Comparison of ENCODE assay signal across 20 cellular contexts in genomic region chr2:232973336-232973735, GRCh38. TPM values are rescaled to one million over a fixed set of nuclear protein-coding genes. Genes with fewer than 3 reads are reported as not detected.
DNase-seq lines count a peak whose midpoint lies in the region; ATAC-seq and TF ChIP-seq lines count a peak whose summit lies in the region.
"Had no signal": no experiment of that assay in that cellular context is flagged by ENCODE, and none has a peak within 500 bp of the region (broad histone marks: within the 10 kb centered on the region; RNA-seq: fewer than 3 reads in every experiment).

No MANE protein-coding gene starts in this region.

- no peaks in the 10 kb centered on the region for H3K36me3 ChIP-seq in colonic mucosa
- H3K36me3 ChIP-seq: BE2C had no signal

- intact Hi-C loops in colonic mucosa (cut with DNase I): no loop called here
- intact Hi-C loops in posterior vena cava (cut with DNase I): no loop called here

- ATAC-seq in GM21619 (IDR thresholded peaks at IDR 0.05; ENCODE audit: unreplicated experiment): no peak
- ATAC-seq: GM23338 had no signal

- no peak overlapping the region for H3K4me3 ChIP-seq in colonic mucosa
- H3K4me3 ChIP-seq: GM23338 had no signal

- H3K9ac ChIP-seq in colonic mucosa (ENCODE audit: low read depth in 2 of 2, low read length in 2 of 2): no peak overlapping the region

- no peak overlapping the region for H3K27ac ChIP-seq in colonic mucosa

- TF ChIP-seq CTCF in colonic mucosa (IDR thresholded peaks at IDR 0.05): no peak

- peak; percentile 4 for DNase-seq in AG20443 (ENCODE audit: low spot score)
- peak; percentile 7 for DNase-seq in colonic mucosa
- DNase-seq in mesenteric fat pad (ENCODE audit: low spot score): peak; percentile 72
- DNase-seq in posterior vena cava (ENCODE audit: low spot score): peak; percentile 52
- no peak for DNase-seq in NCI-H69 (lab: John Stamatoyannopoulos, UW)
- DNase-seq in midbrain (lab: John Stamatoyannopoulos, UW): no peak
- no peak for DNase-seq in D341Med (ENCODE audit: low spot score)
- DNase-seq: 8988T; BE2C; C1 segment of cervical spinal cord; CD4-positive, CD25-positive, alpha-beta regulatory T cell; CD8-positive, alpha-beta memory T cell; COR-L47; GDM1; HCEC 1CT had no signal

- no peaks in the 10 kb centered on the region for H3K4me1 ChIP-seq in colonic mucosa
- H3K4me1 ChIP-seq: BE2C had no signal

- no peaks in the 10 kb centered on the region for H3K27me3 ChIP-seq in colonic mucosa

- no peaks in the 10 kb centered on the region for H3K9me3 ChIP-seq in colonic mucosa
- H3K9me3 ChIP-seq: BE2C had no signal

RNA-seq across cellular contexts. Expression of gene NGEF, which starts 39.7 kb away (rescaled TPM):
- total RNA-seq in colonic mucosa (10 to 100 TPM; 25.6 to 34.0 TPM), mesenteric fat pad (0.35 TPM), posterior vena cava (1 to 10 TPM in 1 of 2 donors, under 1 TPM in 1; 0.88 to 5.3 TPM)
- total RNA-seq: CD4-positive, CD25-positive, alpha-beta regulatory T cell had no signal

RNA-seq across cellular contexts. Expression of gene NEU2, which starts 59.1 kb away (rescaled TPM):
- total RNA-seq in colonic mucosa: not detected
- not detected for total RNA-seq in mesenteric fat pad
- total RNA-seq in posterior vena cava: not detected
- total RNA-seq: A673; CD4-positive, CD25-positive, alpha-beta regulatory T cell; CD8-positive, alpha-beta memory T cell; Daoy; GM23338; HT-29 had no signal

Comparison
In these comparisons a context has a peak if more than half of its experiments do, and no peak if none do; other contexts are left out.
1. DNase-seq: peak in AG20443 (single experiment), colonic mucosa (single experiment), mesenteric fat pad (single experiment) and posterior vena cava (single experiment); none in NCI-H69 (single experiment), midbrain (single experiment) and D341Med (single experiment).
2. RNA of gene NGEF, which starts 39.7 kb away (total RNA-seq): 25.6 to 34.0 TPM in colonic mucosa; 0.88 to 5.3 TPM in posterior vena cava and 0.35 TPM in mesenteric fat pad (single experiment); every median in the first group is over 4 times any median in the second.